In the genomic region with DNA sequence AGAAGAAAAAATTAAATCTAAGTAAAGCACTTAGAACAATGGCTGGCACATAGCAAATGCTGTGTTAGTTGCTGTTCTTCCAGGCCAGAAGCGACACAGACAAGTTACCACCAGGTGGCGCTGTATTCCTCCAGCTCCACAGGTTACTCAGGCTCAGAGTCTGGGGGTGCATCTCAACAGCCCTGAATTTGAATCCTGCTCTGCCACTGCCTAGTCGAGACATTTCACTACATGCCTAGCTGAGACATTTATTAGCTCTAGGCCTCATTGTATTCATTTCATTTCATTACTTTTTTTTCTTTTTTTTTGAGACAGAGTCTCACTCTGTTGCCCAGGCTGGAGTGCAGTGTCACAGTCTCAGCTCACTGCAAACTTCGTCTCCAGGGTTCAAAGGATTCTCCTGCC, we compare ENCODE assay signal across 1 cellular context.
A peak's percentile ranks its signal among the peaks of the same experiment; 100 is the strongest.
TF ChIP-seq lines count a peak whose summit lies in the region.

No MANE protein-coding gene starts in this region.

TF ChIP-seq in IMR-90, 13 proteins besides CTCF, POLR2A, EP300 and RAD21 (continued from another document):
- TF ChIP-seq, protein P1, sequence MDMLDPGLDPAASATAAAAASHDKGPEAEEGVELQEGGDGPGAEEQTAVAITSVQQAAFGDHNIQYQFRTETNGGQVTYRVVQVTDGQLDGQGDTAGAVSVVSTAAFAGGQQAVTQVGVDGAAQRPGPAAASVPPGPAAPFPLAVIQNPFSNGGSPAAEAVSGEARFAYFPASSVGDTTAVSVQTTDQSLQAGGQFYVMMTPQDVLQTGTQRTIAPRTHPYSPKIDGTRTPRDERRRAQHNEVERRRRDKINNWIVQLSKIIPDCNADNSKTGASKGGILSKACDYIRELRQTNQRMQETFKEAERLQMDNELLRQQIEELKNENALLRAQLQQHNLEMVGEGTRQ (IDR thresholded peaks at IDR 0.05; ENCODE audit: low read depth, low read length) = no peak
- TF ChIP-seq SMC3 (IDR thresholded peaks at IDR 0.05; ENCODE audit: low read depth, low read length) (peak; percentile 70), FOS (IDR thresholded peaks at IDR 0.05; ENCODE audit: low read depth, low read length) (no peak), CHD1 (IDR thresholded peaks at IDR 0.05; ENCODE audit: low read depth, low read length) (no peak), MAFK (IDR thresholded peaks at IDR 0.05; ENCODE audit: low read depth, low read length) (no peak)
